Comparison of ENCODE assay signal across 8 cellular contexts in the genomic region with DNA sequence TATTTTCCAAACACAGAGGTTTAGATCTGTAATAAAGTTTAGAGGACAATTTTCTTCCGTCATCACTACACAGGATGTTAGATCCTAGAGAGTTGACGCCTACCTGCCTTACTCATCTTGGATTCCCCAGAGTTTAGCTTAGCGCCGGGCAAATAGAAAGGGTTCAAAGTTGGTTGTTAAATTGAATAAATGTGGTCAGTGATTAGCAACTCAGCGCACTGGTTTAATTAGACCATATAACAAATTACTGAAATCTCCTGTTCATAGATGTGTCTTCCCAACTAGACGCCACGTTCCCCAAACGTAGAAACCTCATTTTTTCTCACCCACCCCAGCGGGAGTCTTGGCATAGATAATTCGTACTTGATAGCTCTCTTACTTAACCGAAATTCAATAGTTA. TPM values are rescaled to one million over a fixed set of nuclear protein-coding genes. Genes with fewer than 3 reads are reported as not detected.
DNase-seq lines count a peak whose midpoint lies in the region; ATAC-seq and TF ChIP-seq lines count a peak whose summit lies in the region.

No MANE protein-coding gene starts in this region.

- peaks cover 51% of the 10 kb centered on the region for H3K4me1 Mint-ChIP-seq in activated naive CD8-positive, alpha-beta T cell treated with anti-CD3 and anti-CD28 coated beads, Interleukin-2, amount 50 U/mL, for 24 hours

- H2AFZ ChIP-seq in smooth muscle cell (ENCODE audit: low read depth): peak overlapping the region; percentile 88

- peak overlapping the region; percentile 99 for H3K4me3 Mint-ChIP-seq in activated naive CD8-positive, alpha-beta T cell treated with anti-CD3 and anti-CD28 coated beads, Interleukin-2, amount 50 U/mL, for 24 hours

- no peaks in the 10 kb centered on the region for H3K36me3 ChIP-seq in smooth muscle cell (ENCODE audit: low read depth)

- H3F3A ChIP-seq in smooth muscle cell (ENCODE audit: low read depth): no peaks in the 10 kb centered on the region

- WGBS in smooth muscle cell (ENCODE audit: low lambda C conversion rate): under 1% methylated on average over 11 of the region's 11 CpGs

- no peaks in the 10 kb centered on the region for H3K9me3 Mint-ChIP-seq in activated naive CD8-positive, alpha-beta T cell treated with anti-CD3 and anti-CD28 coated beads, Interleukin-2, amount 50 U/mL, for 24 hours

- H3K79me2 ChIP-seq in smooth muscle cell (ENCODE audit: low read depth): peaks cover 38% of the 10 kb centered on the region

- peak overlapping the region; percentile 99 for H3K27ac Mint-ChIP-seq in activated naive CD8-positive, alpha-beta T cell treated with anti-CD3 and anti-CD28 coated beads, Interleukin-2, amount 50 U/mL, for 24 hours

- peak overlapping the region; percentile 98 for H3K27ac ChIP-seq in smooth muscle cell (ENCODE audit: low read depth)

- peak; percentile 24 for ATAC-seq in HG02610 (IDR thresholded peaks at IDR 0.05; ENCODE audit: unreplicated experiment)
- ATAC-seq in activated naive CD8-positive, alpha-beta T cell treated with anti-CD3 and anti-CD28 coated beads, Interleukin-2, amount 50 U/mL, for 24 hours: peak; percentile 81

- H3K9me3 ChIP-seq in iPS-18c (ENCODE audit: control insufficient read depth, insufficient read depth, low read length) (no peaks in the 10 kb centered on the region), smooth muscle cell (replicated peaks; ENCODE audit: low read depth) (no peaks in the 10 kb centered on the region)

- peaks cover 35% of the 10 kb centered on the region for H4K20me1 ChIP-seq in smooth muscle cell (ENCODE audit: low read depth)

- no peaks in the 10 kb centered on the region for H3K27me3 Mint-ChIP-seq in activated naive CD8-positive, alpha-beta T cell treated with anti-CD3 and anti-CD28 coated beads, Interleukin-2, amount 50 U/mL, for 24 hours

- H3K9ac ChIP-seq in smooth muscle cell (ENCODE audit: low read depth): peak overlapping the region; percentile 90

- H3K4me2 ChIP-seq in smooth muscle cell: peak overlapping the region; percentile 88

- TF ChIP-seq CTCF in smooth muscle cell (IDR thresholded peaks at IDR 0.05; ENCODE audit: borderline replicate concordance, insufficient read depth, poor library complexity, severe bottlenecking): no peak

- peak; percentile 58 for DNase-seq in NCI-H146 (lab: John Stamatoyannopoulos, UW)
- DNase-seq in NCI-H146 treated with DMSO at 0.1 percent for 48 hours (lab: John Stamatoyannopoulos, UW; ENCODE audit: unreplicated experiment): no peak
- peak; percentile 72 for DNase-seq in NCI-H748 treated with DMSO at 0.1 percent for 48 hours (lab: John Stamatoyannopoulos, UW)
- DNase-seq in activated naive CD8-positive, alpha-beta T cell treated with anti-CD3 and anti-CD28 coated beads, Interleukin-2, amount 50 U/mL, for 24 hours: peak; percentile 29
- no peak for DNase-seq in smooth muscle cell (lab: John Stamatoyannopoulos, UW; ENCODE audit: unreplicated experiment)
- no peak for DNase-seq in NCI-H1048 (lab: John Stamatoyannopoulos, UW)

- peaks cover 29% of the 10 kb centered on the region for H3K36me3 Mint-ChIP-seq in activated naive CD8-positive, alpha-beta T cell treated with anti-CD3 and anti-CD28 coated beads, Interleukin-2, amount 50 U/mL, for 24 hours (ENCODE audit: low read depth)

- no peaks in the 10 kb centered on the region for H3K27me3 ChIP-seq in smooth muscle cell (ENCODE audit: low read depth)

- H3K4me1 ChIP-seq in smooth muscle cell (ENCODE audit: low read depth): peaks cover 12% of the 10 kb centered on the region

- H3K4me3 ChIP-seq in iPS-18c (ENCODE audit: insufficient read depth, low read depth, low read length) (peak overlapping the region; percentile 40; the same call in 1 of the 2 replicates), smooth muscle cell (peak overlapping the region; percentile 63)

RNA-seq across cellular contexts. Expression of a gene that starts 0.8 kb away (rescaled TPM):
- total RNA-seq in smooth muscle cell: 135 and 179 TPM in 2 replicates
- polyA plus RNA-seq in smooth muscle cell: 93.6 and 103 TPM in 2 replicates

Comparison
In these comparisons a context has a peak if more than half of its experiments do, and no peak if none do; other contexts are left out.
1. DNase-seq: peak in NCI-H146 (single experiment), NCI-H748 treated with DMSO at 0.1 percent for 48 hours (single experiment) and activated naive CD8-positive, alpha-beta T cell treated with anti-CD3 and anti-CD28 coated beads, Interleukin-2, amount 50 U/mL, for 24 hours (single experiment); none in NCI-H146 treated with DMSO at 0.1 percent for 48 hours (single experiment), smooth muscle cell (single experiment) and NCI-H1048 (single experiment).